Comparison of ENCODE assay signal across 1 cellular context in genomic region chr20:45909817-45910669, GRCh38.
TF ChIP-seq lines count a peak whose summit lies in the region.

No MANE protein-coding gene starts in this region.

TF ChIP-seq in HEK293T, 16 proteins besides CTCF, POLR2A, EP300 and RAD21 (continued from another document):
- TF ChIP-seq PKNOX1 (IDR thresholded peaks at IDR 0.05) = no peak
